Comparison of ENCODE assay signal across 8 cellular contexts in the genomic region with DNA sequence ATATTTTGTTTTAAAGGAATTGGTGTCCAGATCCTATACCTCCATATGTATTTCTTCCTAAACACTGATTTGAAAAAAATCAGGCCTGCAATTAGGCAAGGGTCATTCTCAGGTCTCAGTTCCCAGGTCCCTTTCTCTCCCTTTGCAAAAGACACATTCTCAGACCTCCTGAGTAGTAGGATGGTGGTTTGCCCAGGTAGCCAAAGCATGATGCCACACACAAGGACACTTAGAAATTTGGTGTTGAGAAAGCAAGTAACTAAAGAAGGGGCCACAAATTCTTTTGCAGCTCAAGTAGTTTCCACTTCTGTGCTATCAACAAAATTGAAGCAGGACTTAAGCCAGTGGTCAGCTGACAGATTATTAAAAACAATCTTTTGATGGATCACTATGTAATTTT. TPM values are rescaled to one million over a fixed set of nuclear protein-coding genes. Genes with fewer than 3 reads are reported as not detected.
"Had no signal": no experiment of that assay in that cellular context is flagged by ENCODE, and none has a peak within 500 bp of the region (broad histone marks: within the 10 kb centered on the region; RNA-seq: fewer than 3 reads in every experiment).

No MANE protein-coding gene starts in this region.

- ATAC-seq: HCT116, HepG2 had no signal

- DNase-seq: GM23248, GOT3, H7, HFFc6 had no signal

- H3K27ac ChIP-seq: GM23248, HL-60 had no signal

- H3K4me3 ChIP-seq: GM23248, HAP-1 had no signal

- H3K36me3 ChIP-seq: HAP-1 had no signal

- H3K4me1 ChIP-seq: HAP-1 had no signal

RNA-seq across cellular contexts. Expression of gene MYO5B, which starts 6.5 kb away (rescaled TPM):
- total RNA-seq: GM23248 had no signal
